In genomic region chr12:92739099-92739498, GRCh38 we compare ENCODE assay signal across 21 cellular contexts. TPM values are rescaled to one million over a fixed set of nuclear protein-coding genes. Genes with fewer than 3 reads are reported as not detected.
DNase-seq lines count a peak whose midpoint lies in the region; FAIRE-seq and TF ChIP-seq lines count a peak whose summit lies in the region.
"Had no signal": no experiment of that assay in that cellular context is flagged by ENCODE, and none has a peak within 500 bp of the region (broad histone marks: within the 10 kb centered on the region; RNA-seq: fewer than 3 reads in every experiment).

No MANE protein-coding gene starts in this region.

- TF ChIP-seq POLR2A in GM12892 (IDR thresholded peaks at IDR 0.05; ENCODE audit: low read depth, low read length), result no peak

- no peak for TF ChIP-seq CTCF in A673 (conservative IDR thresholded peaks at IDR 0.05; ENCODE audit: low read depth, low read length)
- no peak for TF ChIP-seq CTCF in HEK293 (tag by site-specific recombination; IDR thresholded peaks at IDR 0.05)
- no peak for TF ChIP-seq CTCF in fibroblast of pulmonary artery (IDR thresholded peaks at IDR 0.05; ENCODE audit: low read length, missing control alignments)
- TF ChIP-seq CTCF in GM10248 (IDR thresholded peaks at IDR 0.05; ENCODE audit: control extremely low read depth, extremely low read depth, low read depth, missing control alignments), result no peak
- TF ChIP-seq CTCF in GM20000 (IDR thresholded peaks at IDR 0.05; ENCODE audit: extremely low read depth, missing control alignments), result no peak
- no peak for TF ChIP-seq CTCF in tibial artery (IDR thresholded peaks at IDR 0.05)

- CTCF ChIA-PET in A673 (lab: Charles Lee), result no interaction called here
- CTCF ChIA-PET in HEK293 (lab: Yijun Ruan, JAX), result interaction anchor here (0.6 to 0.7 kb wide), 2 partner anchors 320 to 728 kb away, joined by 3 to 6 read pairs; no protein-coding TSS in a partner anchor
- CTCF ChIA-PET in GM10248 (lab: Yijun Ruan, JAX), result interaction anchor here (1.1 to 1.3 kb wide), 2 partner anchors 12 to 33 kb away, joined by 3 read pairs; no protein-coding TSS in a partner anchor

- H3K27ac ChIP-seq in A673 (ENCODE audit: low read depth, low read length, poor library complexity, severe bottlenecking) (no peak overlapping the region), HEK293 (ENCODE audit: extremely low read depth, low read depth, low read length) (no peak overlapping the region), tibial artery (no peak overlapping the region)
- H3K27ac ChIP-seq: gastroesophageal sphincter, left lung, psoas muscle, uterus had no signal

- H3K9me3 ChIP-seq in A673 (ENCODE audit: low read depth, low read length, poor library complexity, severe bottlenecking) (no peaks in the 10 kb centered on the region), HEK293 (ENCODE audit: control insufficient read depth, insufficient read depth, low read depth, low read length) (no peaks in the 10 kb centered on the region), tibial artery (no peaks in the 10 kb centered on the region)
- H3K9me3 ChIP-seq: gastroesophageal sphincter, left lung, psoas muscle, uterus had no signal

- POLR2A ChIA-PET in A673 (lab: Charles Lee; ENCODE audit: low non-redundant PET) (interaction anchor here (0.7 kb wide), 1 partner anchor 81 kb away, joined by 3 read pairs; no protein-coding TSS in a partner anchor), HEK293 (lab: Yijun Ruan, JAX) (no interaction called here), GM10248 (lab: Yijun Ruan, JAX) (no interaction called here)

- BruUV-seq in A673 (replicated peaks; lab: Mats Ljungman, UMichigan), result no TSS peak

- FAIRE-seq in GM12892 (lab: Jason Lieb, UNC), result no peak
- FAIRE-seq: D721Med, endometrium had no signal

- H3K36me3 ChIP-seq in A673 (ENCODE audit: insufficient read depth, low read length, poor library complexity, severe bottlenecking) (no peaks in the 10 kb centered on the region), HEK293 (ENCODE audit: control insufficient read depth in 2 of 2, insufficient read depth in 1 of 2, low read length in 2 of 2) (no peaks in the 10 kb centered on the region), tibial artery (no peaks in the 10 kb centered on the region)
- H3K36me3 ChIP-seq: gastroesophageal sphincter, left lung, uterus had no signal

- H3K4me3 ChIP-seq in A673 (ENCODE audit: low read depth, low read length, poor library complexity, severe bottlenecking) (no peak overlapping the region), HEK293 (ENCODE audit: low read depth, low read length) (no peak overlapping the region), fibroblast of pulmonary artery (replicated peaks; ENCODE audit: low read depth, low read length) (no peak overlapping the region), tibial artery (no peak overlapping the region)
- H3K4me3 ChIP-seq: gastroesophageal sphincter, left lung, psoas muscle, uterus had no signal

- intact Hi-C loops in A673 (cut with micrococcal nuclease; ENCODE audit: unreplicated experiment) (no loop called here), tibial artery (cut with DNase I; ENCODE audit: low total_unique reads) (no loop called here)

- H3K27me3 ChIP-seq in A673 (replicated peaks; ENCODE audit: insufficient read depth, low read depth, low read length, poor library complexity) (no peaks in the 10 kb centered on the region), tibial artery (no peaks in the 10 kb centered on the region)
- H3K27me3 ChIP-seq: gastroesophageal sphincter, left lung, uterus had no signal

- DNase-seq in A673 (ENCODE audit: low spot score) (peak; percentile 43), RPMI7951 (ENCODE audit: low read depth) (peak; percentile 34), fibroblast of pulmonary artery (ENCODE audit: low read depth) (peak; percentile 29), GM10248 (ENCODE audit: extremely low spot score) (no peak), GM20000 (ENCODE audit: low spot score) (no peak), GM12892 (ENCODE audit: insufficient read length) (no peak), tibial artery (no peak)
- DNase-seq: activated gamma-delta T cell; cerebellar nuclear complex; left lung; naive thymus-derived CD4-positive, alpha-beta T cell; NCI-H1105; stimulated activated naive CD8-positive, alpha-beta T cell treated with anti-CD3 and anti-CD28 coated beads, Interleukin-15, amount 100 ng/mL, for 72 hours; uterus had no signal

- peaks cover 39% of the 10 kb centered on the region for H3K4me1 ChIP-seq in A673 (ENCODE audit: insufficient read depth, low read length, poor library complexity, severe bottlenecking)
- H3K4me1 ChIP-seq in HEK293 (ENCODE audit: control insufficient read depth, insufficient read depth, low read length), result peaks cover 4% of the 10 kb centered on the region; the same call in 1 of the 2 replicates
- peaks cover 0 to 9% (median 7%) of the 10 kb centered on the region in 4 donors for H3K4me1 ChIP-seq in tibial artery
- H3K4me1 ChIP-seq: uterus had no signal

TF ChIP-seq in HEK293, 187 proteins besides CTCF, POLR2A, EP300 and RAD21:
- TF ChIP-seq ZNF621 (tag by site-specific recombination; IDR thresholded peaks at IDR 0.05) (no peak), ZNF692 (tag by site-specific recombination; IDR thresholded peaks at IDR 0.05) (0 out of 2 replicates have a peak, but pooled peaks have one; percentile 41)

RNA-seq across cellular contexts. Expression of gene PLEKHG7, which starts 36.3 kb away (rescaled TPM):
- not detected in 2 replicates for total RNA-seq in A673 (2021)
- not detected in 2 replicates for total RNA-seq in RPMI7951 (2014; rRNA removed; shearing (Covaris generic))
- 0.95 TPM for polyA plus RNA-seq in GM12892 (2012; ENCODE audit: missing spikeins)
- total RNA-seq: gastroesophageal sphincter; psoas muscle; Right ventricle myocardium inferior; T-helper 2 cell treated with Interferon-gamma antibody and Interleukin-4, amounts not matched to agents 100 ng/mL and 5 ng/mL, for 36 hours had no signal
- polyA plus RNA-seq: naive thymus-derived CD4-positive, alpha-beta T cell; psoas muscle had no signal

Comparison
In these comparisons a context has a peak if more than half of its experiments do, and no peak if none do; other contexts are left out.
1. DNase-seq: peak in A673 (single experiment), RPMI7951 (single experiment) and fibroblast of pulmonary artery (single experiment); none in GM10248 (single experiment), GM20000 (single experiment), GM12892 (single experiment) and tibial artery (0 of 2).